In the genomic region with DNA sequence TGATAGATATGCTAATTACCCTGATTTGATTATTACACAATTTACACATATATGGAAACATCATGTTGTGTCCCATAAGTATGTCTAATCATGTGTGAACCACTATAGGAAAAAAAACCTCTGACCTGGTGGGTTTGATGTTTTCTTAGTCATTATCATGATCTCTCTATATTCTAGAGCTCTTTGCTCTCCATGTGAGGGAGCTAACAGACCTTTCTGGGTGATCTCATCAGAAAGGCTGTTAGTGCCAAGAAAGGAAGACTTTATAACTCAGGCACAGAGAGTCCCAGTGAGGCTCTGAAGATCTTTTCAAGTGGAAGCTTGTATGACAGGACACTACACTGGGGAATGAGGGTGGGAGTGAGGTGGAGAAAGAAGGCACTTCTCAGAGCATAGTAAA, we compare ENCODE assay signal across 1 cellular context.
TF ChIP-seq lines count a peak whose summit lies in the region.

No MANE protein-coding gene starts in this region.

TF ChIP-seq in H1, 55 proteins besides CTCF, POLR2A, EP300 and RAD21:
- TF ChIP-seq RXRA (IDR thresholded peaks at IDR 0.05; ENCODE audit: insufficient read depth, low read depth, low read length) (no peak), MAFK (IDR thresholded peaks at IDR 0.05; ENCODE audit: low read depth, low read length) (no peak), EZH2 (IDR thresholded peaks at IDR 0.05; ENCODE audit: low read depth, low read length, severe bottlenecking) (no peak), SIRT6 (IDR thresholded peaks at IDR 0.05; ENCODE audit: low read length) (no peak), KDM4A (IDR thresholded peaks at IDR 0.05; ENCODE audit: low read depth, low read length, severe bottlenecking) (no peak), YY1 (IDR thresholded peaks at IDR 0.05; ENCODE audit: low read depth, low read length) (no peak), TCF12 (IDR thresholded peaks at IDR 0.05; ENCODE audit: low read depth, low read length) (no peak), GTF2F1 (IDR thresholded peaks at IDR 0.05; ENCODE audit: borderline replicate concordance, low read depth, low read length) (no peak), CBX5 (IDR thresholded peaks at IDR 0.05; ENCODE audit: low read depth, low read length) (no peak), TAF1 (IDR thresholded peaks at IDR 0.05; ENCODE audit: low read depth, low read length) (no peak), EGR1 (IDR thresholded peaks at IDR 0.05; ENCODE audit: borderline replicate concordance, low read depth, low read length) (no peak), NANOG (IDR thresholded peaks at IDR 0.05; ENCODE audit: insufficient read depth, low read depth, low read length, poor library complexity, severe bottlenecking) (no peak), JUN (IDR thresholded peaks at IDR 0.05; ENCODE audit: low read depth, low read length) (no peak), SAP30 (IDR thresholded peaks at IDR 0.05; ENCODE audit: insufficient read depth, insufficient replicate concordance, low read length) (no peak), RBBP5 (IDR thresholded peaks at IDR 0.05; ENCODE audit: borderline replicate concordance, low read depth, low read length) (no peak), SP2 (IDR thresholded peaks at IDR 0.05; ENCODE audit: low read length) (no peak), CREB1 (IDR thresholded peaks at IDR 0.05) (no peak), POU5F1 (IDR thresholded peaks at IDR 0.05; ENCODE audit: low read depth, low read length) (no peak)
- TF ChIP-seq, protein P1, sequence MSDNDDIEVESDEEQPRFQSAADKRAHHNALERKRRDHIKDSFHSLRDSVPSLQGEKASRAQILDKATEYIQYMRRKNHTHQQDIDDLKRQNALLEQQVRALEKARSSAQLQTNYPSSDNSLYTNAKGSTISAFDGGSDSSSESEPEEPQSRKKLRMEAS (IDR thresholded peaks at IDR 0.05), result no peak
- TF ChIP-seq, protein P2, sequence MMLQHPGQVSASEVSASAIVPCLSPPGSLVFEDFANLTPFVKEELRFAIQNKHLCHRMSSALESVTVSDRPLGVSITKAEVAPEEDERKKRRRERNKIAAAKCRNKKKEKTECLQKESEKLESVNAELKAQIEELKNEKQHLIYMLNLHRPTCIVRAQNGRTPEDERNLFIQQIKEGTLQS (IDR thresholded peaks at IDR 0.05; ENCODE audit: insufficient read depth, low read depth, low read length), result no peak
